32 cellular contexts compared by ENCODE assay signal in genomic region chr4:143156853-143157252, GRCh38.
"Had no signal": no experiment of that assay in that cellular context is flagged by ENCODE, and none has a peak within 500 bp of the region (broad histone marks: within the 10 kb centered on the region; RNA-seq: fewer than 3 reads in every experiment).

No MANE protein-coding gene starts in this region.

- H3K27me3 ChIP-seq: adrenal gland, ascending aorta, body of pancreas, brain microvascular endothelial cell, breast epithelium, cardiac muscle cell had no signal

- H3K27ac ChIP-seq: adrenal gland, ascending aorta, body of pancreas, brain microvascular endothelial cell, breast epithelium, cardiac muscle cell had no signal

- DNase-seq: activated effector memory CD4-positive, alpha-beta T cell treated with anti-CD3 and anti-CD28 coated beads, Interleukin-2, amount 50 U/mL, for 16 hours; activated effector memory CD4-positive, alpha-beta T cell treated with Interleukin-2 at 50 U/mL for 16 hours; activated gamma-delta T cell; activated gamma-delta T cell treated with Interleukin-2 at 50 U/mL for 16 hours; activated naive CD4-positive, alpha-beta T cell; activated naive CD4-positive, alpha-beta T cell treated with anti-CD3 and anti-CD28 coated beads for 36 hours; activated naive CD4-positive, alpha-beta T cell treated with anti-CD3 and anti-CD28 coated beads, Interleukin-2, amount 10 ng/mL, durations not matched to agents 7 days and 5 days; activated naive CD4-positive, alpha-beta T cell treated with anti-CD3 and anti-CD28 coated beads, Interleukin-2, amount 50 U/mL, for 16 hours; activated naive CD4-positive, alpha-beta T cell treated with Interleukin-2 at 50 U/mL for 16 hours; activated naive CD8-positive, alpha-beta T cell treated with anti-CD3 and anti-CD28 coated beads for 36 hours; activated naive CD8-positive, alpha-beta T cell treated with anti-CD3 and anti-CD28 coated beads, Interleukin-2, amount 10 ng/mL, durations not matched to agents 7 days and 5 days; activated naive CD8-positive, alpha-beta T cell treated with anti-CD3 and anti-CD28 coated beads, Interleukin-2, amount 50 U/mL, for 24 hours; activated T-cell treated with anti-CD3 and anti-CD28 coated beads, Interleukin-2, amount 50 U/mL, for 1 hour; activated T-cell treated with anti-CD3 and anti-CD28 coated beads, Interleukin-2, amount 50 U/mL, for 24 hours; activated T-cell treated with anti-CD3 and anti-CD28 coated beads, Interleukin-2, amount 50 U/mL, for 4 hours; activated T-cell treated with anti-CD3 and anti-CD28 coated beads, Interleukin-2, amount 50 U/mL, for 48 hours; activated T-cell treated with anti-CD3 and anti-CD28 coated beads, Interleukin-2, amount 50 U/mL, for 72 hours; adrenal gland; amniotic stem cell; amygdala; anterior cingulate cortex; aorta; body of pancreas; brain microvascular endothelial cell; caudate nucleus; central memory CD4-positive, alpha-beta T cell; cerebellar nuclear complex had no signal

- H3K4me1 ChIP-seq: adrenal gland, ascending aorta, body of pancreas, breast epithelium had no signal

- H3K9me3 ChIP-seq: adrenal gland had no signal

- ATAC-seq: activated naive CD4-positive, alpha-beta T cell treated with anti-CD3 and anti-CD28 coated beads, Interleukin-2, amount 50 U/mL, for 72 hours; activated naive CD8-positive, alpha-beta T cell treated with anti-CD3 and anti-CD28 coated beads, Interleukin-2, amount 50 U/mL, for 24 hours; activated T-cell treated with anti-CD3 and anti-CD28 coated beads, Interleukin-2, amount 50 U/mL, for 4 hours; activated T-cell treated with anti-CD3 and anti-CD28 coated beads, Interleukin-2, amount 50 U/mL, for 72 hours; activated T-helper 17 cell treated with anti-CD3 and anti-CD28 coated beads, Interleukin-2, amount 50 U/mL, for 72 hours; body of pancreas had no signal

- H3K36me3 ChIP-seq: adrenal gland, ascending aorta, brain microvascular endothelial cell, breast epithelium, cardiac muscle cell had no signal

- H3K4me3 ChIP-seq: adrenal gland, ascending aorta, body of pancreas, breast epithelium, cardiac muscle cell had no signal
